Comparison of ENCODE assay signal across 8 cellular contexts in the genomic region with DNA sequence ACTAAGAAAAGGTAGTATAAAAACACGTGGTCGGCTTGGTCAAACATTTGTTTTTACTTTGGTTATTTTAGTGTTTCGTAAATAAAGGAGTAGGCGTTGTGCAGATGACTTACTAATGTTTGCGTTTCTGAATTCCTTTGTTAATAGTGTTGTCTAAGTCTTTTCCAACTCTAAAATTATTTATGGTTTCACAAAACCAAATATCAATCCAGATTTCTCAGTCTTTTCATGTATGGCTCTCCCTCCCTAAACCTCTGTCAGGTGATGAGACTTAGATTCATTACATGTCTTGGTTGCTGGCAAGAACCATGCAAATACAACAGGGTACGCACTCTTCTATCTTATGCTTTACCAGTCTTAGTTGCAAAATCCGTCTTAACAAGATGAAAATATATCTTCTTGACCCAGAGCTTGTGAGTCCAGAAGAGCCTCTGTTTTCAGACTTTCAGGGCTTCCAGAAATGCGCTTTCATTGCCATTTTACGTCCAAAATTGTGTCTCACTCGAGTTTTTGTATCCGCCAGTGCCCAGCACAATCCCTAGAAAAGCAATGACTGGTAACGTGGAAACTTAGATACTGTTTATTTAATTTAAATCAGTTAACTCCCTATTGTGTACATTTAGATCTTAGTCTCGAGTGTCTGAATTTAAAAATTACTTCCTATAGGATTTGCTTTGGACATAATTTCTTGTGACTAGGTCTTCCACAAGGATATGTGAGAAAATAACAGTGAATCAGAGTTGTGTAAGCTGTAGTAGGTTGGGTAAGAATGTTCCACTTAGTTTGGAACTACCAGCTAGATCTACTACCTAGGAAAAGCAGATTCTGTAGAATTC. TPM values are rescaled to one million over a fixed set of nuclear protein-coding genes. Genes with fewer than 3 reads are reported as not detected.
DNase-seq lines count a peak whose midpoint lies in the region; ATAC-seq and TF ChIP-seq lines count a peak whose summit lies in the region.

No MANE protein-coding gene starts in this region.

- H3K27me3 ChIP-seq in ascending aorta (no peaks in the 10 kb centered on the region), layer of hippocampus (ENCODE audit: control insufficient read depth, insufficient read depth, low read length) (no peaks in the 10 kb centered on the region), subcutaneous abdominal adipose tissue (ENCODE audit: control insufficient read depth in 5 of 5, insufficient read depth in 4 of 5, low read length in 5 of 5) (no peaks in the 10 kb centered on the region)

- no peak for ATAC-seq in HG03025 (IDR thresholded peaks at IDR 0.05; ENCODE audit: low FRiP score, unreplicated experiment)

- no peak for TF ChIP-seq CTCF in ascending aorta (IDR thresholded peaks at IDR 0.05)

- intact Hi-C loops in ascending aorta (cut with DNase I), result loop anchor here (5.0 to 10.0 kb wide), 3 partner anchors 51 to 1091 kb away; a partner anchor contains a TSS

- H3K9ac ChIP-seq in subcutaneous abdominal adipose tissue (ENCODE audit: low read length in 5 of 5), result peak overlapping the region; percentile 41 to 81 (median 70)

- H3K36me3 ChIP-seq in ascending aorta (peaks cover 2 to 7% of the 10 kb centered on the region in 2 donors), subcutaneous abdominal adipose tissue (ENCODE audit: control insufficient read depth in 5 of 5, insufficient read depth in 5 of 5, low read length in 5 of 5) (peaks cover 2 to 19% (median 5%) of the 10 kb centered on the region in 5 donors)

- DNase-seq in EH (ENCODE audit: low read depth), result peak; percentile 29
- DNase-seq in KG1 (lab: John Stamatoyannopoulos, UW), result peak; percentile 53
- no peak for DNase-seq in ascending aorta (ENCODE audit: low spot score in 2 of 2)
- DNase-seq in NCI-H2196 treated with DMSO at 0.1 percent for 48 hours (lab: John Stamatoyannopoulos, UW; ENCODE audit: unreplicated experiment), result no peak
- no peak for DNase-seq in NCI-H187 treated with DMSO at 0.1 percent for 48 hours (lab: John Stamatoyannopoulos, UW)

- no peaks in the 10 kb centered on the region for H3K9me3 ChIP-seq in ascending aorta
- H3K9me3 ChIP-seq in subcutaneous abdominal adipose tissue (ENCODE audit: control insufficient read depth in 5 of 5, low read length in 5 of 5), result no peaks in the 10 kb centered on the region

- H3K4me3 ChIP-seq in ascending aorta (peak overlapping the region; percentile 73 to 82), subcutaneous abdominal adipose tissue (ENCODE audit: low read depth in 1 of 5, low read length in 5 of 5) (peak overlapping the region; percentile 66 to 88 (median 83))

- H3K27ac ChIP-seq in ascending aorta (peak overlapping the region; percentile 90 to 92), layer of hippocampus (ENCODE audit: low read depth, low read length) (peak overlapping the region; percentile 80), subcutaneous abdominal adipose tissue (ENCODE audit: low read depth, low read length) (peak overlapping the region; percentile 88)

- peaks cover 4 to 14% of the 10 kb centered on the region in 2 donors for H3K4me1 ChIP-seq in ascending aorta
- H3K4me1 ChIP-seq in subcutaneous abdominal adipose tissue (ENCODE audit: control insufficient read depth in 5 of 5, insufficient read depth in 5 of 5, low read length in 5 of 5), result peaks cover 0 to 22% (median 20%) of the 10 kb centered on the region in 5 donors

RNA-seq across cellular contexts. Expression of a gene that starts 0.9 kb away (rescaled TPM):
- total RNA-seq in ascending aorta, result not detected

RNA-seq across cellular contexts. Expression of a gene that starts 59.8 kb away (rescaled TPM):
- 254 TPM for total RNA-seq in ascending aorta

Comparison
In these comparisons a context has a peak if more than half of its experiments do, and no peak if none do; other contexts are left out.
1. DNase-seq: peak in EH (single experiment) and KG1 (single experiment); none in ascending aorta (0 of 2), NCI-H2196 treated with DMSO at 0.1 percent for 48 hours (single experiment) and NCI-H187 treated with DMSO at 0.1 percent for 48 hours (single experiment).
2. Peak in every context shown above with its lines, with median percentiles within 50 percentile points of each other: H3K27ac ChIP-seq.